In genomic region chr13:98443800-98444325, GRCh38 we compare ENCODE assay signal across 17 cellular contexts.
A peak's percentile ranks its signal among the peaks of the same experiment; 100 is the strongest.
DNase-seq lines count a peak whose midpoint lies in the region; ATAC-seq and TF ChIP-seq lines count a peak whose summit lies in the region.
"Had no signal": no experiment of that assay in that cellular context is flagged by ENCODE, and none has a peak within 500 bp of the region (broad histone marks: within the 10 kb centered on the region; RNA-seq: fewer than 3 reads in every experiment).

No MANE protein-coding gene starts in this region.

- CTCF ChIA-PET in activated CD8-positive, alpha-beta T cell treated with anti-CD3 and anti-CD28 coated beads, Interleukin-2, amount 10 ng/mL, durations not matched to agents 7 days and 5 days (lab: Charles Lee) = interaction anchor here (2.7 kb wide), 1 partner anchor 21 kb away, joined by 20 read pairs; no protein-coding TSS in a partner anchor
- CTCF ChIA-PET in activated CD8-positive, alpha-beta T cell treated with anti-CD3 and anti-CD28 coated beads for 36 hours (lab: Charles Lee) = interaction anchor here (1.2 to 5.4 kb wide), 7 partner anchors 35 to 376 kb away, joined by 3 to 160 read pairs (median 13); no protein-coding TSS in a partner anchor

- no peak for DNase-seq in activated CD8-positive, alpha-beta T cell treated with anti-CD3 and anti-CD28 coated beads, Interleukin-2, amount 10 ng/mL, durations not matched to agents 7 days and 5 days
- DNase-seq in activated CD8-positive, alpha-beta T cell treated with anti-CD3 and anti-CD28 coated beads for 36 hours = no peak
- DNase-seq in T-helper 17 cell = no peak
- DNase-seq in foreskin keratinocyte = no peak
- no peak for DNase-seq in progenitor cell of endocrine pancreas (ENCODE audit: low spot score, unreplicated experiment)
- DNase-seq in NCI-H1436 (lab: John Stamatoyannopoulos, UW) = no peak
- DNase-seq in substantia nigra (lab: John Stamatoyannopoulos, UW) = no peak
- DNase-seq: activated CD4-positive, alpha-beta memory T cell treated with anti-CD3 and anti-CD28 coated beads for 36 hours; DMS79 treated with DMSO at 0.1 percent for 48 hours; naive B cell; NCI-H1105; stimulated activated naive CD8-positive, alpha-beta T cell treated with anti-CD3 and anti-CD28 coated beads, Interleukin-15, amount 100 ng/mL, for 72 hours had no signal

- H3K36me3 Mint-ChIP-seq in activated CD8-positive, alpha-beta T cell treated with anti-CD3 and anti-CD28 coated beads, Interleukin-2, amount 10 ng/mL, durations not matched to agents 7 days and 5 days (ENCODE audit: low read depth) = peaks cover 14% of the 10 kb centered on the region
- no peaks in the 10 kb centered on the region for H3K36me3 Mint-ChIP-seq in activated CD8-positive, alpha-beta T cell treated with anti-CD3 and anti-CD28 coated beads for 36 hours (ENCODE audit: low read depth)
- no peaks in the 10 kb centered on the region for H3K36me3 Mint-ChIP-seq in T-helper 17 cell (ENCODE audit: low read depth)
- H3K36me3 Mint-ChIP-seq in progenitor cell of endocrine pancreas (ENCODE audit: insufficient read depth) = peaks cover 27% of the 10 kb centered on the region

- H3K9me3 ChIP-seq in T-helper 17 cell (ENCODE audit: control insufficient read depth, low read length, poor library complexity, severe bottlenecking) = no peaks in the 10 kb centered on the region
- H3K9me3 ChIP-seq: HAP-1 had no signal

- H3K9me3 Mint-ChIP-seq in activated CD8-positive, alpha-beta T cell treated with anti-CD3 and anti-CD28 coated beads, Interleukin-2, amount 10 ng/mL, durations not matched to agents 7 days and 5 days (ENCODE audit: insufficient read depth) = no peaks in the 10 kb centered on the region
- no peaks in the 10 kb centered on the region for H3K9me3 Mint-ChIP-seq in activated CD8-positive, alpha-beta T cell treated with anti-CD3 and anti-CD28 coated beads for 36 hours
- H3K9me3 Mint-ChIP-seq in progenitor cell of endocrine pancreas (ENCODE audit: low read depth) = no peaks in the 10 kb centered on the region
- H3K9me3 Mint-ChIP-seq: activated CD4-positive, alpha-beta memory T cell treated with anti-CD3 and anti-CD28 coated beads for 36 hours; activated T-helper 1 cell treated with anti-CD3 and anti-CD28 coated beads, Interleukin-12 subunit alpha, Interleukin-12 subunit beta, Interleukin-2, Interleukin-4 antibody, amounts not matched to agents 30 ng/mL and 10 ng/mL and 1 ng/mL, durations not matched to agents 14 hours and 24 hours and 36 hours; CD14-positive monocyte; naive B cell; stimulated activated naive CD8-positive, alpha-beta T cell treated with anti-CD3 and anti-CD28 coated beads, Interleukin-15, amount 100 ng/mL, for 72 hours had no signal

- no peak for TF ChIP-seq CTCF in activated CD8-positive, alpha-beta T cell treated with anti-CD3 and anti-CD28 coated beads for 36 hours (IDR thresholded peaks at IDR 0.05)
- no peak for TF ChIP-seq CTCF in foreskin keratinocyte (conservative IDR thresholded peaks at IDR 0.05)
- TF ChIP-seq CTCF in progenitor cell of endocrine pancreas (IDR thresholded peaks at IDR 0.05; ENCODE audit: unreplicated experiment) = no peak

- no peaks in the 10 kb centered on the region for H3K27me3 ChIP-seq in foreskin keratinocyte

- no peaks in the 10 kb centered on the region for H3K27me3 Mint-ChIP-seq in activated CD8-positive, alpha-beta T cell treated with anti-CD3 and anti-CD28 coated beads, Interleukin-2, amount 10 ng/mL, durations not matched to agents 7 days and 5 days (ENCODE audit: low read depth)
- no peaks in the 10 kb centered on the region for H3K27me3 Mint-ChIP-seq in activated CD8-positive, alpha-beta T cell treated with anti-CD3 and anti-CD28 coated beads for 36 hours
- no peaks in the 10 kb centered on the region for H3K27me3 Mint-ChIP-seq in T-helper 17 cell
- H3K27me3 Mint-ChIP-seq in progenitor cell of endocrine pancreas = no peaks in the 10 kb centered on the region
- H3K27me3 Mint-ChIP-seq: activated CD4-positive, alpha-beta memory T cell treated with anti-CD3 and anti-CD28 coated beads for 36 hours; naive B cell; stimulated activated naive CD8-positive, alpha-beta T cell treated with anti-CD3 and anti-CD28 coated beads, Interleukin-15, amount 100 ng/mL, for 72 hours had no signal

- H3K4me3 Mint-ChIP-seq in activated CD8-positive, alpha-beta T cell treated with anti-CD3 and anti-CD28 coated beads, Interleukin-2, amount 10 ng/mL, durations not matched to agents 7 days and 5 days = no peak overlapping the region
- no peak overlapping the region for H3K4me3 Mint-ChIP-seq in activated CD8-positive, alpha-beta T cell treated with anti-CD3 and anti-CD28 coated beads for 36 hours
- H3K4me3 Mint-ChIP-seq in T-helper 17 cell (no peak overlapping the region), progenitor cell of endocrine pancreas (ENCODE audit: low read depth) (no peak overlapping the region)
- H3K4me3 Mint-ChIP-seq: activated CD4-positive, alpha-beta memory T cell treated with anti-CD3 and anti-CD28 coated beads for 36 hours; activated T-helper 1 cell treated with anti-CD3 and anti-CD28 coated beads, Interleukin-12 subunit alpha, Interleukin-12 subunit beta, Interleukin-2, Interleukin-4 antibody, amounts not matched to agents 30 ng/mL and 10 ng/mL and 1 ng/mL, durations not matched to agents 14 hours and 24 hours and 36 hours; CD14-positive monocyte; naive B cell had no signal

- H3K4me1 Mint-ChIP-seq in activated CD8-positive, alpha-beta T cell treated with anti-CD3 and anti-CD28 coated beads, Interleukin-2, amount 10 ng/mL, durations not matched to agents 7 days and 5 days (ENCODE audit: low read depth) = peaks cover 16% of the 10 kb centered on the region
- H3K4me1 Mint-ChIP-seq in activated CD8-positive, alpha-beta T cell treated with anti-CD3 and anti-CD28 coated beads for 36 hours (ENCODE audit: low read depth) = peaks cover 13% of the 10 kb centered on the region
- H3K4me1 Mint-ChIP-seq in T-helper 17 cell = peaks cover 14% of the 10 kb centered on the region
- peaks cover 2% of the 10 kb centered on the region for H3K4me1 Mint-ChIP-seq in progenitor cell of endocrine pancreas (ENCODE audit: low read depth)

- intact Hi-C loops in activated CD8-positive, alpha-beta T cell treated with anti-CD3 and anti-CD28 coated beads for 36 hours (cut with micrococcal nuclease) = no loop called here

- peak overlapping the region; percentile 6 for H3K27ac Mint-ChIP-seq in activated CD8-positive, alpha-beta T cell treated with anti-CD3 and anti-CD28 coated beads, Interleukin-2, amount 10 ng/mL, durations not matched to agents 7 days and 5 days
- no peak overlapping the region for H3K27ac Mint-ChIP-seq in activated CD8-positive, alpha-beta T cell treated with anti-CD3 and anti-CD28 coated beads for 36 hours
- H3K27ac Mint-ChIP-seq in T-helper 17 cell (peak overlapping the region; percentile 88), progenitor cell of endocrine pancreas (peak overlapping the region; percentile 84)
- H3K27ac Mint-ChIP-seq: activated CD4-positive, alpha-beta memory T cell treated with anti-CD3 and anti-CD28 coated beads for 36 hours; activated T-helper 1 cell treated with anti-CD3 and anti-CD28 coated beads, Interleukin-12 subunit alpha, Interleukin-12 subunit beta, Interleukin-2, Interleukin-4 antibody, amounts not matched to agents 30 ng/mL and 10 ng/mL and 1 ng/mL, durations not matched to agents 14 hours and 24 hours and 36 hours had no signal

- POLR2A ChIA-PET in activated CD8-positive, alpha-beta T cell treated with anti-CD3 and anti-CD28 coated beads, Interleukin-2, amount 10 ng/mL, durations not matched to agents 7 days and 5 days (lab: Charles Lee) = no interaction called here
- POLR2A ChIA-PET in activated CD8-positive, alpha-beta T cell treated with anti-CD3 and anti-CD28 coated beads for 36 hours (lab: Charles Lee) = interaction anchor here (1.2 kb wide), 1 partner anchor 22 kb away, joined by 3 read pairs; no protein-coding TSS in a partner anchor

- peaks cover 3% of the 10 kb centered on the region for H3K4me1 ChIP-seq in foreskin keratinocyte
- H3K4me1 ChIP-seq: HAP-1 had no signal

- H3K27ac ChIP-seq in foreskin keratinocyte = peak overlapping the region; percentile 81
- H3K27ac ChIP-seq in substantia nigra (ENCODE audit: low read depth, low read length, poor library complexity, severe bottlenecking) = no peak overlapping the region
- H3K27ac ChIP-seq: KMS-11 had no signal

- ATAC-seq in activated CD8-positive, alpha-beta T cell treated with anti-CD3 and anti-CD28 coated beads, Interleukin-2, amount 10 ng/mL, durations not matched to agents 7 days and 5 days = no peak
- no peak for ATAC-seq in activated CD8-positive, alpha-beta T cell treated with anti-CD3 and anti-CD28 coated beads for 36 hours
- ATAC-seq in T-helper 17 cell (no peak), foreskin keratinocyte (no peak), HG03432 (IDR thresholded peaks at IDR 0.05; ENCODE audit: unreplicated experiment) (no peak)
- ATAC-seq: stimulated activated naive CD8-positive, alpha-beta T cell treated with anti-CD3 and anti-CD28 coated beads, Interleukin-15, amount 100 ng/mL, for 72 hours had no signal
